8 cellular contexts compared by ENCODE assay signal in genomic region chr16:81623365-81624102, GRCh38.
DNase-seq lines count a peak whose midpoint lies in the region; ATAC-seq and TF ChIP-seq lines count a peak whose summit lies in the region.

No MANE protein-coding gene starts in this region.

- H3K27ac Mint-ChIP-seq in T-helper 1 cell treated with Interleukin-12 subunit alpha and Interleukin-12 subunit beta and Interleukin-4 antibody, amounts not matched to agents 30 μg/mL and 1 μg/mL, for 36 hours = peak overlapping the region; percentile 42

- no peaks in the 10 kb centered on the region for H3K27me3 Mint-ChIP-seq in T-helper 1 cell treated with Interleukin-12 subunit alpha and Interleukin-12 subunit beta and Interleukin-4 antibody, amounts not matched to agents 30 μg/mL and 1 μg/mL, for 36 hours (ENCODE audit: low read depth)

- H3K4me3 ChIP-seq in astrocyte of the spinal cord (ENCODE audit: low read depth, low read length) = no peak overlapping the region

- ATAC-seq in left lobe of liver (peak; percentile 72), GM19463 (IDR thresholded peaks at IDR 0.05; ENCODE audit: unreplicated experiment) (no peak), HG03196 (IDR thresholded peaks at IDR 0.05; ENCODE audit: unreplicated experiment) (no peak)

- DNase-seq in EL (peak; percentile 53), LHCN-M2 (ENCODE audit: low read depth) (peak; percentile 44), astrocyte of the spinal cord (ENCODE audit: low read depth, low spot score) (peak; percentile 67), left lobe of liver (ENCODE audit: low spot score) (peak; percentile 58)
- DNase-seq in stimulated activated CD8-positive, alpha-beta memory T cell treated with anti-CD3 and anti-CD28 coated beads, Interleukin-4, amount 100 ng/mL, for 1 hour (ENCODE audit: low read depth in 2 of 2, low spot score in 1 of 2) = peak; percentile 28 to 52

- no peak overlapping the region for H3K4me3 Mint-ChIP-seq in T-helper 1 cell treated with Interleukin-12 subunit alpha and Interleukin-12 subunit beta and Interleukin-4 antibody, amounts not matched to agents 30 μg/mL and 1 μg/mL, for 36 hours

- peaks cover 6% of the 10 kb centered on the region for H3K36me3 Mint-ChIP-seq in T-helper 1 cell treated with Interleukin-12 subunit alpha and Interleukin-12 subunit beta and Interleukin-4 antibody, amounts not matched to agents 30 μg/mL and 1 μg/mL, for 36 hours (ENCODE audit: low read depth)

- peak; percentile 64 for TF ChIP-seq CTCF in astrocyte of the spinal cord (IDR thresholded peaks at IDR 0.05; ENCODE audit: low read depth, low read length)

- no peaks in the 10 kb centered on the region for H3K9me3 Mint-ChIP-seq in T-helper 1 cell treated with Interleukin-12 subunit alpha and Interleukin-12 subunit beta and Interleukin-4 antibody, amounts not matched to agents 30 μg/mL and 1 μg/mL, for 36 hours

- peaks cover 14% of the 10 kb centered on the region for H3K4me1 Mint-ChIP-seq in T-helper 1 cell treated with Interleukin-12 subunit alpha and Interleukin-12 subunit beta and Interleukin-4 antibody, amounts not matched to agents 30 μg/mL and 1 μg/mL, for 36 hours (ENCODE audit: low read depth)

- in situ Hi-C loops in astrocyte of the spinal cord (cut with HindIII; ENCODE audit: low sequenced_read_pairs) = no loop called here
